Comparison of ENCODE assay signal across 26 cellular contexts in the genomic region with DNA sequence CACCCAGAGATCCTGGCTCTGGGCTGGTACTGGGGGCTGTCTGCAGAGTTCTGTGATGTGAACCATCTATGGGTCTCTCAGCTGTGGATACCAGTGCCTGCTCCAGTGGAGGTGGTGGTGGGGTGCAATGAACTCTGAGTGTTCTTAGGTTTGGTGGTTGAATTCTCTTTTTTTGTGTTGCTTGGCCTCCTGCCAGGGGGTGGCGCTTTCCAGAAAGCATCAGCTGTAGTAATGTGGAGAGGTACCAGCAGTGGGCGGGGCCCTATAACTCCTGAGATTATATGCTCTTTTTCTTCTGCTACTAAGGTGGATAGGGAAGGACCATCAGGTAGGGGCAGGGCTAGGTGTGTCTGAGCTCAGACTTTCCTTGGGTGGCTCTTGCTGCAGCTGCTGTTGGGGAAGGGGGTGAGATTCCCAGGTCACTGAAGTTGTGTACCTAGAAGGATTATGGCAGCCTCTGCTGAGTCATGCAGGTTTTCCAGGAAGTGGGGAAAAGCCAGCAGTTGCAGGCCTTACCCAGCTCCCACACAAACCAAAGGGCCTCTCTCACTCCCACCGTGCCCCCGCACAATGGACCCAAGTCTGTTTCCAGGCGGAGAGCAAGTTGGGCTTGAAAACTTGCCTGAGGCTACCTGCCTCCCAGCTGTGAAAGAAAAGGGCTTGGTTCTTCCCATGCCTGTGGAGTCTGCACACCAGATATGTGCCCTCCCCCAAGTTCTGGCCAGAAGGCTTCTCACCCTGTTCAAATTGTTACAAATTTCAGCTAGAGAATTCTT. TPM values are rescaled to one million over a fixed set of nuclear protein-coding genes. Genes with fewer than 3 reads are reported as not detected.
DNase-seq lines count a peak whose midpoint lies in the region; ATAC-seq and TF ChIP-seq lines count a peak whose summit lies in the region.
"Had no signal": no experiment of that assay in that cellular context is flagged by ENCODE, and none has a peak within 500 bp of the region (broad histone marks: within the 10 kb centered on the region; RNA-seq: fewer than 3 reads in every experiment).

No MANE protein-coding gene starts in this region.

- no peaks in the 10 kb centered on the region for H3K9me3 ChIP-seq in right atrium auricular region
- H3K9me3 ChIP-seq: mucosa of descending colon, upper lobe of left lung had no signal

- no peaks in the 10 kb centered on the region for H3K27me3 ChIP-seq in right atrium auricular region
- H3K27me3 ChIP-seq: upper lobe of left lung had no signal

- TF ChIP-seq CTCF in right atrium auricular region (IDR thresholded peaks at IDR 0.05) (no peak), epithelial cell of esophagus (IDR thresholded peaks at IDR 0.05; ENCODE audit: insufficient read depth, low read depth, low read length, missing control alignments) (no peak)

- H3K4me1 ChIP-seq in right atrium auricular region: no peaks in the 10 kb centered on the region
- H3K4me1 ChIP-seq: upper lobe of left lung had no signal

- no peak overlapping the region for H3K27ac ChIP-seq in right atrium auricular region
- H3K27ac ChIP-seq: upper lobe of left lung had no signal

- no peaks in the 10 kb centered on the region for H3K36me3 ChIP-seq in right atrium auricular region
- H3K36me3 ChIP-seq: upper lobe of left lung had no signal

- H3K4me3 ChIP-seq in right atrium auricular region: no peak overlapping the region
- no peak overlapping the region for H3K4me3 ChIP-seq in epithelial cell of esophagus (ENCODE audit: low read length)
- H3K4me3 ChIP-seq: mucosa of descending colon, upper lobe of left lung had no signal

- intact Hi-C loops in cardiac septum (cut with DNase I): no loop called here

- DNase-seq in right atrium auricular region (ENCODE audit: low spot score) (peak; percentile 52), cardiac septum (ENCODE audit: low spot score) (no peak), NCI-H226 (peak; percentile 40), epithelial cell of esophagus (ENCODE audit: low read depth) (peak; percentile 35), renal cortical epithelial cell (ENCODE audit: low read depth) (peak; percentile 40)
- DNase-seq: activated gamma-delta T cell treated with Interleukin-2 at 50 U/mL for 16 hours; activated T-cell treated with anti-CD3 and anti-CD28 coated beads, Interleukin-2, amount 50 U/mL, for 24 hours; dermis blood vessel endothelial cell; GDM1; hypothalamus; left ventricle myocardium superior; NCI-H1048; NCI-H1694 treated with DMSO at 0.1 percent for 48 hours; nephron progenitor cell; stimulated activated CD4-positive, alpha-beta T cell treated with anti-CD3 and anti-CD28 coated beads, Interleukin-12 subunit alpha, Interleukin-12 subunit beta, amount 100 ng/mL, for 4 hours; stimulated activated CD4-positive, alpha-beta T cell treated with anti-CD3 and anti-CD28 coated beads, Interleukin-4, amount 100 ng/mL, for 24 hours; upper lobe of left lung had no signal

- ATAC-seq in GM21515 (IDR thresholded peaks at IDR 0.05; ENCODE audit: unreplicated experiment) (no peak), GM18520 (IDR thresholded peaks at IDR 0.05; ENCODE audit: unreplicated experiment) (no peak), GM19455 (IDR thresholded peaks at IDR 0.05; ENCODE audit: unreplicated experiment) (no peak)
- ATAC-seq: left ventricle myocardium superior; mucosa of descending colon; sciatic nerve; stimulated activated effector memory CD8-positive, alpha-beta T cell treated with anti-CD3 and anti-CD28 coated beads, Interleukin-12 subunit alpha, Interleukin-12 subunit beta, amount 100 ng/mL, for 72 hours had no signal

RNA-seq across cellular contexts. Expression of gene CCER1, which starts 18.6 kb away (rescaled TPM):
- total RNA-seq in right atrium auricular region (not detected), cardiac septum (not detected), renal cortical epithelial cell (not detected in 2 replicates)
- total RNA-seq: astrocyte; dermis blood vessel endothelial cell; left ventricle myocardium superior; mucosa of descending colon; sciatic nerve; subcutaneous adipose tissue; T-helper 1 cell treated with Interleukin-12 subunit alpha and Interleukin-12 subunit beta and Interleukin-4 antibody, amounts not matched to agents 30 ng/mL and 1 ng/mL, for 36 hours; upper lobe of left lung had no signal
